12 cellular contexts compared by ENCODE assay signal in the genomic region with DNA sequence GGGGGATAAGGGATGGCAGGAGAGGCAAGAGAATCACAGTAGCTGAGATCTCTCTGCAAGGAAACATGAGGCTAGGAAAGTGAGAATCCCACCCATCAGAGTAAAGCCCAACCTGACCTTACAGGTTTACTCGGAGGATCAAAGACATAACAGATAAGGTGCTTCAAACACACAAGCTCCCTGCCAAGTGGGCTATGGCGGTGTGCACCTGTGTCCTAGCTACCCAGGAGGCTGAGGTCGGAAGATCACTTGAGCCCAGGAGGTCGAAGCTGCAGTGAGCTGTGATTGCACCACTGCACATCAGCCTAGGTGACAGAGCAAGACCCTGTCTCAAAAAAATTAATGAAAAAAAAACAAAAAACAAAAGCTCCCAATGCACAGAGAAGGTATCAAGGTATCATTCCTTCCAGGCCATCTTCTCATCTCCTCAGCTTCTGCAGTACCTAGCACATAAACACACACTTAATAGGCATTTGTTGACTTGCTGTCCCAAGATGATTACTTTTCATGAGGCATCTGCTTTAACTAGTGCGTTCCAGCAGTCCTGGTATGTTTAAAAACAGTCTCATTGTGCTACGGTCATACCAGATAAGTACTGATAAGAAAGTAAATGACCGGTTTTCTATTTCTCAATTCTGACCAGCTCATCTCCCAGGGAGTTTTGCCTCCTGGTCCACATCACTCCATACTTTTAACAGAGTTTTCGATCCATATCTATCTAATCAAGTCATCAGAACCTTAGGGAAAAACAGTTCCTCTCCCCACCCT.
"Had no signal": no experiment of that assay in that cellular context is flagged by ENCODE, and none has a peak within 500 bp of the region (broad histone marks: within the 10 kb centered on the region; RNA-seq: fewer than 3 reads in every experiment).

No MANE protein-coding gene starts in this region.

- H3K4me3 Mint-ChIP-seq: activated B cell treated with CpG ODN at 0.5 μM for 24 hours; activated CD4-positive, alpha-beta T cell treated with anti-CD3 and anti-CD28 coated beads, Interleukin-2, amount 10 ng/mL, durations not matched to agents 24 days and 14 days; activated naive CD8-positive, alpha-beta T cell; activated T-cell treated with anti-CD3 and anti-CD28 coated beads, Interleukin-2, amount 50 U/mL, for 24 hours; stimulated activated naive CD8-positive, alpha-beta T cell treated with anti-CD3 and anti-CD28 coated beads, Interleukin-15, amount 100 ng/mL, for 72 hours; T-helper 1 cell treated with Interleukin-12 subunit alpha and Interleukin-12 subunit beta and Interleukin-4 antibody, amounts not matched to agents 30 μg/mL and 1 μg/mL, for 36 hours had no signal

- H3K4me3 ChIP-seq: thoracic aorta had no signal

- H3K27ac ChIP-seq: thoracic aorta had no signal

- H3K9me3 Mint-ChIP-seq: activated B cell treated with CpG ODN at 0.5 μM for 24 hours; activated CD4-positive, alpha-beta T cell treated with anti-CD3 and anti-CD28 coated beads, Interleukin-2, amount 10 ng/mL, durations not matched to agents 24 days and 14 days; activated T-cell treated with anti-CD3 and anti-CD28 coated beads, Interleukin-2, amount 50 U/mL, for 24 hours; stimulated activated naive CD8-positive, alpha-beta T cell treated with anti-CD3 and anti-CD28 coated beads, Interleukin-15, amount 100 ng/mL, for 72 hours; T-helper 1 cell treated with Interleukin-12 subunit alpha and Interleukin-12 subunit beta and Interleukin-4 antibody, amounts not matched to agents 30 μg/mL and 1 μg/mL, for 36 hours had no signal

- ATAC-seq: stimulated activated naive CD8-positive, alpha-beta T cell treated with anti-CD3 and anti-CD28 coated beads, Interleukin-15, amount 100 ng/mL, for 72 hours had no signal

- DNase-seq: activated B cell treated with CpG ODN at 0.5 μM for 24 hours; activated CD4-positive, alpha-beta T cell treated with anti-CD3 and anti-CD28 coated beads, Interleukin-2, amount 10 ng/mL, durations not matched to agents 24 days and 14 days; activated effector memory CD4-positive, alpha-beta T cell treated with Interleukin-2 at 50 U/mL for 16 hours; activated T-cell treated with anti-CD3 and anti-CD28 coated beads, Interleukin-2, amount 50 U/mL, for 24 hours; kidney glomerular epithelial cell; stimulated activated CD4-positive, alpha-beta T cell treated with anti-CD3 and anti-CD28 coated beads, Interleukin-4, amount 100 ng/mL, for 24 hours; stimulated activated naive CD8-positive, alpha-beta T cell treated with anti-CD3 and anti-CD28 coated beads, Interleukin-15, amount 100 ng/mL, for 72 hours had no signal

- H3K27me3 Mint-ChIP-seq: activated B cell treated with CpG ODN at 0.5 μM for 24 hours; activated CD4-positive, alpha-beta T cell treated with anti-CD3 and anti-CD28 coated beads, Interleukin-2, amount 10 ng/mL, durations not matched to agents 24 days and 14 days; activated naive CD8-positive, alpha-beta T cell; activated T-cell treated with anti-CD3 and anti-CD28 coated beads, Interleukin-2, amount 50 U/mL, for 24 hours; stimulated activated naive CD8-positive, alpha-beta T cell treated with anti-CD3 and anti-CD28 coated beads, Interleukin-15, amount 100 ng/mL, for 72 hours had no signal

- FAIRE-seq: colon, endothelial cell of umbilical vein had no signal

- H3K27ac Mint-ChIP-seq: activated B cell treated with CpG ODN at 0.5 μM for 24 hours; activated CD4-positive, alpha-beta T cell treated with anti-CD3 and anti-CD28 coated beads, Interleukin-2, amount 10 ng/mL, durations not matched to agents 24 days and 14 days; activated naive CD8-positive, alpha-beta T cell; activated T-cell treated with anti-CD3 and anti-CD28 coated beads, Interleukin-2, amount 50 U/mL, for 24 hours; T-helper 1 cell treated with Interleukin-12 subunit alpha and Interleukin-12 subunit beta and Interleukin-4 antibody, amounts not matched to agents 30 μg/mL and 1 μg/mL, for 36 hours had no signal

- H3K9me3 ChIP-seq: thoracic aorta had no signal

- H3K36me3 ChIP-seq: thoracic aorta had no signal
